16 cellular contexts compared by ENCODE assay signal in genomic region chr14:93186961-93187360, GRCh38. TPM values are rescaled to one million over a fixed set of nuclear protein-coding genes. Genes with fewer than 3 reads are reported as not detected.
DNase-seq lines count a peak whose midpoint lies in the region; ATAC-seq, FAIRE-seq and TF ChIP-seq lines count a peak whose summit lies in the region.
"Had no signal": no experiment of that assay in that cellular context is flagged by ENCODE, and none has a peak within 500 bp of the region (broad histone marks: within the 10 kb centered on the region; RNA-seq: fewer than 3 reads in every experiment).

No MANE protein-coding gene starts in this region.

- H3K9ac ChIP-seq in BLaER1 treated with 17β-estradiol and CSF1 and Interleukin-3, amounts not matched to agents 10 nM and 100 nM: peak overlapping the region in 10 of 11 experiments; percentile 88 to 96 (median 93); a peak in 17 of 22 replicates
- no peak overlapping the region for H3K9ac ChIP-seq in PC-3 (ENCODE audit: low read length)
- H3K9ac ChIP-seq in endothelial cell of umbilical vein (replicated peaks; ENCODE audit: extremely low read depth, insufficient read depth, low read length): peak overlapping the region; percentile 36
- H3K9ac ChIP-seq in MM.1S (ENCODE audit: low read length): no peak overlapping the region

- H3K4me1 ChIP-seq in A673 (ENCODE audit: insufficient read depth, low read length, poor library complexity, severe bottlenecking) (peaks cover 10% of the 10 kb centered on the region), PC-3 (ENCODE audit: insufficient read depth, low read length) (peaks cover 19% of the 10 kb centered on the region), endothelial cell of umbilical vein (ENCODE audit: control insufficient read depth, extremely low read depth, insufficient read depth, low read length) (peaks cover 21% of the 10 kb centered on the region), MM.1S (ENCODE audit: low read length) (no peaks in the 10 kb centered on the region), suprapubic skin (peaks cover 33% of the 10 kb centered on the region)
- H3K4me1 ChIP-seq in BLaER1 treated with 17β-estradiol and CSF1 and Interleukin-3, amounts not matched to agents 10 nM and 100 nM: peaks cover 40 to 76% (median 45%) of the 10 kb centered on the region in 10 experiments

- CTCF ChIA-PET in A673 (lab: Charles Lee): interaction anchor here (0.6 kb wide), 1 partner anchor 74 kb away, joined by 3 read pairs; no protein-coding TSS in a partner anchor
- CTCF ChIA-PET in PC-3 (lab: Charles Lee): no interaction called here
- CTCF ChIA-PET in endothelial cell of umbilical vein (lab: Charles Lee): interaction anchor here (1.9 kb wide), 1 partner anchor 20 kb away, joined by 14 read pairs; the partner anchor contains the start of genes GON7 and UBR7

- H3K9me3 Mint-ChIP-seq in stimulated activated naive B cell treated with anti-CD40 and anti-IgM and Interleukin-4, amounts not matched to agents 10 μg/mL and 1 μg/mL and 100 μg/mL, for 72 hours: no peaks in the 10 kb centered on the region
- H3K9me3 Mint-ChIP-seq: GM23338 had no signal

- H3K79me2 ChIP-seq in PC-3 (ENCODE audit: low read length): peaks cover 46% of the 10 kb centered on the region
- H3K79me2 ChIP-seq in endothelial cell of umbilical vein (ENCODE audit: control insufficient read depth, insufficient read depth, low read length): peaks cover 18% of the 10 kb centered on the region
- peaks cover 22% of the 10 kb centered on the region for H3K79me2 ChIP-seq in MM.1S (ENCODE audit: low read length)

- peak overlapping the region; percentile 27 to 98 (median 86); a peak in 21 of 22 replicates for H3K4me2 ChIP-seq in BLaER1 treated with 17β-estradiol and CSF1 and Interleukin-3, amounts not matched to agents 10 nM and 100 nM
- H3K4me2 ChIP-seq in PC-3 (ENCODE audit: low read length): 0 out of 2 replicates have a peak overlapping the region, but pooled peaks have one; percentile 92
- peak overlapping the region; percentile 99 for H3K4me2 ChIP-seq in endothelial cell of umbilical vein (ENCODE audit: insufficient read depth, low read length)
- no peak overlapping the region for H3K4me2 ChIP-seq in MM.1S (ENCODE audit: low read depth, low read length)
- H3K4me2 ChIP-seq: GM23338 had no signal

- peak overlapping the region; percentile 45 for H3K27ac ChIP-seq in A673 (ENCODE audit: low read depth, low read length, poor library complexity, severe bottlenecking)
- H3K27ac ChIP-seq in BLaER1 treated with 17β-estradiol and CSF1 and Interleukin-3, amounts not matched to agents 10 nM and 100 nM: peak overlapping the region; percentile 8 to 96 (median 92); a peak in 19 of 22 replicates
- no peak overlapping the region for H3K27ac ChIP-seq in PC-3 (ENCODE audit: low read length)
- H3K27ac ChIP-seq in endothelial cell of umbilical vein (ENCODE audit: insufficient read depth, low read depth, low read length): peak overlapping the region; percentile 25
- no peak overlapping the region for H3K27ac ChIP-seq in MM.1S (ENCODE audit: low read length)
- H3K27ac ChIP-seq in suprapubic skin: no peak overlapping the region

- H2AFZ ChIP-seq in PC-3 (ENCODE audit: low read length) (no peak overlapping the region), endothelial cell of umbilical vein (ENCODE audit: low read depth, low read length) (no peak overlapping the region), MM.1S (ENCODE audit: low read length) (no peak overlapping the region)
- H2AFZ ChIP-seq: GM23338 had no signal

- no peak overlapping the region for H3K27ac Mint-ChIP-seq in stimulated activated naive B cell treated with anti-CD40 and anti-IgM and Interleukin-4, amounts not matched to agents 10 μg/mL and 1 μg/mL and 100 μg/mL, for 72 hours
- H3K27ac Mint-ChIP-seq: GM23338 had no signal

- no peak overlapping the region for H3K4me3 Mint-ChIP-seq in stimulated activated naive B cell treated with anti-CD40 and anti-IgM and Interleukin-4, amounts not matched to agents 10 μg/mL and 1 μg/mL and 100 μg/mL, for 72 hours

- BruUV-seq in A673 (replicated peaks; lab: Mats Ljungman, UMichigan) (no TSS peak), PC-3 (replicated peaks; lab: Mats Ljungman, UMichigan) (no TSS peak), endothelial cell of umbilical vein (replicated peaks; lab: Mats Ljungman, UMichigan) (no TSS peak)

- peaks cover 5 to 18% of the 10 kb centered on the region in 2 donors for H3K36me3 Mint-ChIP-seq in stimulated activated naive B cell treated with anti-CD40 and anti-IgM and Interleukin-4, amounts not matched to agents 10 μg/mL and 1 μg/mL and 100 μg/mL, for 72 hours

- intact Hi-C loops in A673 (cut with micrococcal nuclease; ENCODE audit: unreplicated experiment): no loop called here
- intact Hi-C loops in PC-3 (cut with micrococcal nuclease): no loop called here
- intact Hi-C loops in endothelial cell of umbilical vein (cut with micrococcal nuclease): loop anchor here (10.0 kb wide), 1 partner anchor 1082 kb away; the partner anchor contains the start of gene ATXN3

- H3K9me2 ChIP-seq in PC-3 (replicated peaks; ENCODE audit: low read length): no peaks in the 10 kb centered on the region
- no peaks in the 10 kb centered on the region for H3K9me2 ChIP-seq in MM.1S (replicated peaks; ENCODE audit: insufficient read depth, low read length)

- H3K9me3 ChIP-seq in A673 (ENCODE audit: low read depth, low read length, poor library complexity, severe bottlenecking): no peaks in the 10 kb centered on the region
- H3K9me3 ChIP-seq in BLaER1 treated with 17β-estradiol and CSF1 and Interleukin-3, amounts not matched to agents 10 nM and 100 nM (replicated peaks in 1 of 11): no peaks in the 10 kb centered on the region
- no peaks in the 10 kb centered on the region for H3K9me3 ChIP-seq in PC-3 (ENCODE audit: low read length)
- H3K9me3 ChIP-seq in endothelial cell of umbilical vein (replicated peaks; ENCODE audit: control insufficient read depth, insufficient read depth, low read length): no peaks in the 10 kb centered on the region
- no peaks in the 10 kb centered on the region for H3K9me3 ChIP-seq in MM.1S (replicated peaks; ENCODE audit: insufficient read depth, low read length)
- H3K9me3 ChIP-seq in suprapubic skin: no peaks in the 10 kb centered on the region

- FAIRE-seq in endothelial cell of umbilical vein (lab: Jason Lieb, UNC): peak; percentile 33

- no peak for TF ChIP-seq CTCF in A673 (conservative IDR thresholded peaks at IDR 0.05; ENCODE audit: low read depth, low read length)
- no peak for TF ChIP-seq CTCF in PC-3 (conservative IDR thresholded peaks at IDR 0.05; ENCODE audit: low read depth, low read length)
- no peak for TF ChIP-seq CTCF in endothelial cell of umbilical vein (IDR thresholded peaks at IDR 0.05; ENCODE audit: extremely low read depth in 1 of 2, insufficient read depth in 1 of 2, low read depth in 1 of 2, low read length in 2 of 2)
- TF ChIP-seq CTCF in MM.1S (IDR thresholded peaks at IDR 0.05; ENCODE audit: low read length): no peak
- TF ChIP-seq CTCF in suprapubic skin (IDR thresholded peaks at IDR 0.05): no peak

- no peak for TF ChIP-seq POLR2A in endothelial cell of umbilical vein (IDR thresholded peaks at IDR 0.05; ENCODE audit: low read depth, low read length)
- TF ChIP-seq POLR2A in suprapubic skin (IDR thresholded peaks at IDR 0.05): no peak

- no peak for TF ChIP-seq EP300 in suprapubic skin (IDR thresholded peaks at IDR 0.05)

- H3K27me3 ChIP-seq in A673 (replicated peaks; ENCODE audit: insufficient read depth, low read depth, low read length, poor library complexity) (no peaks in the 10 kb centered on the region), PC-3 (ENCODE audit: low read length) (no peaks in the 10 kb centered on the region), endothelial cell of umbilical vein (ENCODE audit: control insufficient read depth in 2 of 2, insufficient read depth in 2 of 2, low read length in 2 of 2) (no peaks in the 10 kb centered on the region), MM.1S (replicated peaks; ENCODE audit: insufficient read depth, low read length) (no peaks in the 10 kb centered on the region), suprapubic skin (no peaks in the 10 kb centered on the region)
- H3K27me3 ChIP-seq in BLaER1 treated with 17β-estradiol and CSF1 and Interleukin-3, amounts not matched to agents 10 nM and 100 nM: no peaks in the 10 kb centered on the region

- H3K36me3 ChIP-seq in A673 (ENCODE audit: insufficient read depth, low read length, poor library complexity, severe bottlenecking): peaks cover 26% of the 10 kb centered on the region
- H3K36me3 ChIP-seq in BLaER1 treated with 17β-estradiol and CSF1 and Interleukin-3, amounts not matched to agents 10 nM and 100 nM: peaks cover 20 to 51% (median 40%) of the 10 kb centered on the region in 11 experiments; a peak in 20 of 22 replicates
- peaks cover 13% of the 10 kb centered on the region; the same call in 1 of the 2 replicates for H3K36me3 ChIP-seq in PC-3 (ENCODE audit: low read depth, low read length)
- no peaks in the 10 kb centered on the region for H3K36me3 ChIP-seq in endothelial cell of umbilical vein (ENCODE audit: control insufficient read depth in 2 of 2, extremely low read depth in 1 of 2, insufficient read depth in 2 of 2, low read length in 2 of 2)
- no peaks in the 10 kb centered on the region for H3K36me3 ChIP-seq in MM.1S (replicated peaks; ENCODE audit: insufficient read depth, low read length)
- H3K36me3 ChIP-seq in suprapubic skin: peaks cover 21% of the 10 kb centered on the region

- H3K4me3 ChIP-seq in A673 (ENCODE audit: low read depth, low read length, poor library complexity, severe bottlenecking) (no peak overlapping the region), PC-3 (ENCODE audit: low read length) (no peak overlapping the region), endothelial cell of umbilical vein (replicated peaks in 1 of 3; ENCODE audit: insufficient read depth in 1 of 3, low read depth in 1 of 3, low read length in 3 of 3) (no peak overlapping the region), MM.1S (ENCODE audit: low read length) (no peak overlapping the region), suprapubic skin (no peak overlapping the region)
- H3K4me3 ChIP-seq in BLaER1 treated with 17β-estradiol and CSF1 and Interleukin-3, amounts not matched to agents 10 nM and 100 nM: peak overlapping the region in 6 of 10 experiments; percentile 77 to 99 (median 90); a peak in 8 of 20 replicates
- H3K4me3 ChIP-seq: GM23338 had no signal

- H3K4me1 Mint-ChIP-seq in stimulated activated naive B cell treated with anti-CD40 and anti-IgM and Interleukin-4, amounts not matched to agents 10 μg/mL and 1 μg/mL and 100 μg/mL, for 72 hours: peaks cover 17 to 28% of the 10 kb centered on the region in 2 donors

- H4K20me1 ChIP-seq in BLaER1 treated with 17β-estradiol and CSF1 and Interleukin-3, amounts not matched to agents 10 nM and 100 nM: peaks cover 12 to 24% (median 17%) of the 10 kb centered on the region in 11 experiments; a peak in 17 of 22 replicates
- H4K20me1 ChIP-seq in PC-3 (ENCODE audit: low read length): 0 out of 2 replicates have a peak, but pooled peaks cover 8% of the 10 kb centered on the region
- H4K20me1 ChIP-seq in endothelial cell of umbilical vein (replicated peaks; ENCODE audit: control insufficient read depth, extremely low read depth, insufficient read depth, low read length): no peaks in the 10 kb centered on the region
- no peaks in the 10 kb centered on the region for H4K20me1 ChIP-seq in MM.1S (ENCODE audit: insufficient read depth, low read length)

- DNase-seq in A673 (ENCODE audit: low spot score) (no peak), PC-3 (no peak), endothelial cell of umbilical vein (ENCODE audit: low read depth, low spot score) (peak; percentile 22), MM.1S (no peak), COR-L47 (lab: John Stamatoyannopoulos, UW) (no peak), suprapubic skin (ENCODE audit: low spot score in 2 of 2) (no peak)
- no peak for DNase-seq in stimulated activated naive B cell treated with anti-CD40 and anti-IgM and Interleukin-4, amounts not matched to agents 10 μg/mL and 1 μg/mL and 100 μg/mL, for 72 hours
- DNase-seq: DMS79, GDM1, KBM-7, NCI-H1092 treated with DMSO at 0.1 percent for 48 hours, NCI-H1694 treated with DMSO at 0.1 percent for 48 hours, Right ventricle myocardium superior had no signal

- dilution Hi-C loops in endothelial cell of umbilical vein (cut with MboI; ENCODE audit: extremely low pct_ligation_motif_present, low sequenced_read_pairs): no loop called here

- H3F3A ChIP-seq in PC-3 (ENCODE audit: low read length, unreplicated experiment) (no peaks in the 10 kb centered on the region), MM.1S (ENCODE audit: insufficient read depth, low read length) (peaks cover 5% of the 10 kb centered on the region)

- POLR2A ChIA-PET in A673 (lab: Charles Lee; ENCODE audit: low non-redundant PET): no interaction called here
- POLR2A ChIA-PET in PC-3 (lab: Charles Lee; ENCODE audit: unreplicated experiment): interaction anchor here (0.8 kb wide), 1 partner anchor 20 kb away, joined by 3 read pairs; the partner anchor contains the start of genes GON7 and UBR7
- POLR2A ChIA-PET in endothelial cell of umbilical vein (lab: Charles Lee): no interaction called here

- H3K27me3 Mint-ChIP-seq in stimulated activated naive B cell treated with anti-CD40 and anti-IgM and Interleukin-4, amounts not matched to agents 10 μg/mL and 1 μg/mL and 100 μg/mL, for 72 hours: no peaks in the 10 kb centered on the region

- no peaks in the 10 kb centered on the region for H3K9me1 ChIP-seq in endothelial cell of umbilical vein (replicated peaks; ENCODE audit: control insufficient read depth, extremely low read depth, insufficient read depth, low read length)

- 90% methylated on average over 3 of the region's 3 CpGs for WGBS in suprapubic skin

- no peak for ATAC-seq in PC-3
- ATAC-seq in stimulated activated naive B cell treated with anti-CD40 and anti-IgM and Interleukin-4, amounts not matched to agents 10 μg/mL and 1 μg/mL and 100 μg/mL, for 72 hours (replicated peaks): no peak
- ATAC-seq: GM23338, Panc1 had no signal

RNA-seq across cellular contexts. Expression of gene LYSET, which starts 1.8 kb away (rescaled TPM):
- total RNA-seq in A673 (2021): 26.7 and 26.8 TPM in 2 replicates
- total RNA-seq in PC-3 (2014; rRNA removed): 6.9 and 11.5 TPM in 2 replicates
- 18.4 and 18.8 TPM in 2 replicates for total RNA-seq in endothelial cell of umbilical vein
- polyA plus RNA-seq in endothelial cell of umbilical vein: 13.0 and 14.3 TPM in 2 replicates
- polyA plus RNA-seq in endothelial cell of umbilical vein (2011; cell fraction: cytosol; rRNA removed): 10.0 and 10.4 TPM in 2 replicates
- polyA plus RNA-seq in endothelial cell of umbilical vein (2011; cell fraction: nucleus; rRNA removed): 4.2 and 4.6 TPM in 2 replicates
- polyA plus RNA-seq in endothelial cell of umbilical vein (2012): 13.8 and 21.6 TPM in 2 replicates
- polyA minus RNA-seq in endothelial cell of umbilical vein: 11.6 and 12.6 TPM in 2 replicates
- polyA minus RNA-seq in endothelial cell of umbilical vein (2011; cell fraction: cytosol; rRNA and poly(A)+ RNA removed): 3.3 TPM
- 5.8 and 6.3 TPM in 2 replicates for polyA minus RNA-seq in endothelial cell of umbilical vein (2011; cell fraction: nucleus; rRNA and poly(A)+ RNA removed)
- total RNA-seq in suprapubic skin: 10 to 100 TPM in 1 of 4 donors, 1 to 10 TPM in 3; 6.6 to 11.5 (median 7.1) TPM

RNA-seq across cellular contexts. Expression of gene MOAP1, which starts 2.3 kb away (rescaled TPM):
- total RNA-seq in A673 (2021) (25.6 and 32.4 TPM in 2 replicates), PC-3 (2014; rRNA removed) (10.3 and 15.6 TPM in 2 replicates), endothelial cell of umbilical vein (15.0 and 16.6 TPM in 2 replicates), suprapubic skin (10 to 100 TPM; 18.2 to 33.9 (median 24.1) TPM)
- 19.8 and 21.0 TPM in 2 replicates for polyA plus RNA-seq in endothelial cell of umbilical vein
- 17.8 and 18.0 TPM in 2 replicates for polyA plus RNA-seq in endothelial cell of umbilical vein (2011; cell fraction: cytosol; rRNA removed)
- polyA plus RNA-seq in endothelial cell of umbilical vein (2011; cell fraction: nucleus; rRNA removed): 11.1 and 15.8 TPM in 2 replicates
- polyA plus RNA-seq in endothelial cell of umbilical vein (2012): 11.7 and 12.7 TPM in 2 replicates
- polyA minus RNA-seq in endothelial cell of umbilical vein: 9.6 and 10.8 TPM in 2 replicates
- polyA minus RNA-seq in endothelial cell of umbilical vein (2011; cell fraction: cytosol; rRNA and poly(A)+ RNA removed): 8.1 TPM
- 5.9 and 8.6 TPM in 2 replicates for polyA minus RNA-seq in endothelial cell of umbilical vein (2011; cell fraction: nucleus; rRNA and poly(A)+ RNA removed)

RNA-seq across cellular contexts. Expression of gene GON7, which starts 19.9 kb away (rescaled TPM):
- total RNA-seq in A673 (2021) (19.6 and 24.1 TPM in 2 replicates), PC-3 (2014; rRNA removed) (33.5 and 45.4 TPM in 2 replicates), endothelial cell of umbilical vein (11.1 and 11.5 TPM in 2 replicates), suprapubic skin (10 to 100 TPM in 1 of 4 donors, 1 to 10 TPM in 3; 5.6 to 11.3 (median 7.4) TPM)
- polyA plus RNA-seq in endothelial cell of umbilical vein: 3.7 and 5.5 TPM in 2 replicates
- 7.4 and 10.5 TPM in 2 replicates for polyA plus RNA-seq in endothelial cell of umbilical vein (2011; cell fraction: cytosol; rRNA removed)
- 2.9 and 4.6 TPM in 2 replicates for polyA plus RNA-seq in endothelial cell of umbilical vein (2011; cell fraction: nucleus; rRNA removed)
- 13.2 and 14.2 TPM in 2 replicates for polyA plus RNA-seq in endothelial cell of umbilical vein (2012)
- 1.5 and 2.8 TPM in 2 replicates for polyA minus RNA-seq in endothelial cell of umbilical vein
- polyA minus RNA-seq in endothelial cell of umbilical vein (2011; cell fraction: cytosol; rRNA and poly(A)+ RNA removed): 7.5 TPM
- polyA minus RNA-seq in endothelial cell of umbilical vein (2011; cell fraction: nucleus; rRNA and poly(A)+ RNA removed): 1.2 and 2.3 TPM in 2 replicates

RNA-seq across cellular contexts. Expression of gene UBR7, which starts 20.1 kb away (rescaled TPM):
- total RNA-seq in A673 (2021) (64.0 and 73.1 TPM in 2 replicates), PC-3 (2014; rRNA removed) (61.1 and 61.3 TPM in 2 replicates), endothelial cell of umbilical vein (22.2 and 24.1 TPM in 2 replicates), suprapubic skin (10 to 100 TPM; 20.6 to 38.2 (median 34.1) TPM)
- polyA plus RNA-seq in endothelial cell of umbilical vein: 14.6 and 16.8 TPM in 2 replicates
- 21.0 and 22.0 TPM in 2 replicates for polyA plus RNA-seq in endothelial cell of umbilical vein (2011; cell fraction: cytosol; rRNA removed)
- polyA plus RNA-seq in endothelial cell of umbilical vein (2011; cell fraction: nucleus; rRNA removed): 15.2 and 18.0 TPM in 2 replicates
- polyA plus RNA-seq in endothelial cell of umbilical vein (2012): 15.3 and 23.6 TPM in 2 replicates
- 14.3 and 16.2 TPM in 2 replicates for polyA minus RNA-seq in endothelial cell of umbilical vein
- 26.0 TPM for polyA minus RNA-seq in endothelial cell of umbilical vein (2011; cell fraction: cytosol; rRNA and poly(A)+ RNA removed)
- 8.3 and 9.6 TPM in 2 replicates for polyA minus RNA-seq in endothelial cell of umbilical vein (2011; cell fraction: nucleus; rRNA and poly(A)+ RNA removed)

Comparison
In these comparisons a context has a peak if more than half of its experiments do, and no peak if none do; other contexts are left out.
1. H3K27ac ChIP-seq: peak in A673 (single experiment), BLaER1 treated with 17β-estradiol and CSF1 and Interleukin-3, amounts not matched to agents 10 nM and 100 nM (11 of 11) and endothelial cell of umbilical vein (single experiment); none in PC-3 (single experiment), MM.1S (single experiment) and suprapubic skin (single experiment).
2. H3K4me3 ChIP-seq: peak in BLaER1 treated with 17β-estradiol and CSF1 and Interleukin-3, amounts not matched to agents 10 nM and 100 nM (6 of 10); none in A673 (single experiment), PC-3 (single experiment), endothelial cell of umbilical vein (0 of 3), MM.1S (single experiment) and suprapubic skin (single experiment).
3. H3K9ac ChIP-seq: peak in BLaER1 treated with 17β-estradiol and CSF1 and Interleukin-3, amounts not matched to agents 10 nM and 100 nM (10 of 11) and endothelial cell of umbilical vein (single experiment); none in PC-3 (single experiment) and MM.1S (single experiment).